Comparison of ENCODE assay signal across 8 cellular contexts in the genomic region with DNA sequence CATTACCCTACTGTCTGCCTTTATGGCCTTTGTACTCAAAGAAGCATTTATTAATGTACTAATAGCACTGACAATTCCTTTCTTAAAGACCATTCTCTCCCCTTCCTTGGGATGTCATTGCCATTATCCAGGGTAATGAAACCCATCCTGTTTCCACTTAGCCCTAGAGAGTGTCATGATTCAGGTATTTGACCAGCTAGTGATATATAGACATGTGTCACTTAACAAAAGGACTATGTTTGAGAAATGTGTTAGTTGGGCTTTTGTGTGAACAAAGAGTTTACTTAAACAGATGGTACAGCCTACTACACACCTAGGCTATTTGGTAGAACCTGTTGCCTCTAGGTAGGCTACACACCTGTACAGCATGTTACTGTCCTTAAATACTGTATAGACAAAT. TPM values are rescaled to one million over a fixed set of nuclear protein-coding genes. Genes with fewer than 3 reads are reported as not detected.
A peak's percentile ranks its signal among the peaks of the same experiment; 100 is the strongest.
DNase-seq lines count a peak whose midpoint lies in the region; ATAC-seq, FAIRE-seq and TF ChIP-seq lines count a peak whose summit lies in the region.

No MANE protein-coding gene starts in this region.

- H3K27me3 ChIP-seq in bronchial epithelial cell (ENCODE audit: control insufficient read depth, insufficient read depth, low read length) = no peaks in the 10 kb centered on the region
- H3K27me3 ChIP-seq in effector memory CD4-positive, alpha-beta T cell (replicated peaks; ENCODE audit: control insufficient read depth, insufficient read depth, low read length, poor library complexity, severe bottlenecking) = no peaks in the 10 kb centered on the region

- H3K27me3 Mint-ChIP-seq in natural killer cell (ENCODE audit: low read depth in 2 of 2) = no peaks in the 10 kb centered on the region

- intact Hi-C loops in natural killer cell (cut with micrococcal nuclease) = no loop called here

- H3K36me3 Mint-ChIP-seq in natural killer cell = no peaks in the 10 kb centered on the region

- TF ChIP-seq CTCF in NB4 (IDR thresholded peaks at IDR 0.05; ENCODE audit: low read depth, low read length) (no peak), bronchial epithelial cell (IDR thresholded peaks at IDR 0.05; ENCODE audit: insufficient read depth, low read length, severe bottlenecking) (no peak), natural killer cell (IDR thresholded peaks at IDR 0.05) (no peak)

- ATAC-seq in natural killer cell (no peak), HG02610 (IDR thresholded peaks at IDR 0.05; ENCODE audit: unreplicated experiment) (no peak)

- H3K4me3 Mint-ChIP-seq in natural killer cell = peak overlapping the region; percentile 73

- peaks cover 29 to 31% of the 10 kb centered on the region in 2 donors for H3K4me1 Mint-ChIP-seq in natural killer cell

- DNase-seq in DMS53 (lab: John Stamatoyannopoulos, UW) (peak; percentile 73), NB4 (ENCODE audit: low read depth) (no peak), bronchial epithelial cell (ENCODE audit: low read depth) (peak; percentile 13), natural killer cell (no peak), COR-L47 (lab: John Stamatoyannopoulos, UW) (no peak), NCI-H446 treated with DMSO at 0.1 percent for 48 hours (lab: John Stamatoyannopoulos, UW) (no peak)
- DNase-seq in effector memory CD4-positive, alpha-beta T cell = no peak

- H3K27ac ChIP-seq in effector memory CD4-positive, alpha-beta T cell (ENCODE audit: insufficient read depth, low read length, poor library complexity, severe bottlenecking) = no peak overlapping the region

- TF ChIP-seq POLR2A in NB4 (IDR thresholded peaks at IDR 0.05; ENCODE audit: extremely low read depth, insufficient read length) = no peak

- peaks cover 8% of the 10 kb centered on the region for H3K36me3 ChIP-seq in bronchial epithelial cell (ENCODE audit: control insufficient read depth, insufficient read depth, low read length)
- peaks cover 8% of the 10 kb centered on the region for H3K36me3 ChIP-seq in effector memory CD4-positive, alpha-beta T cell (ENCODE audit: control insufficient read depth, insufficient read depth, low read length)

- no peaks in the 10 kb centered on the region for H3K9me3 ChIP-seq in effector memory CD4-positive, alpha-beta T cell (ENCODE audit: control insufficient read depth, low read length)

- H3K4me1 ChIP-seq in effector memory CD4-positive, alpha-beta T cell (ENCODE audit: control insufficient read depth, insufficient read depth, low read length, poor library complexity, severe bottlenecking) = peaks cover 13% of the 10 kb centered on the region

- no peak for FAIRE-seq in bronchial epithelial cell (lab: Jason Lieb, UNC)

- H3K4me3 ChIP-seq in NB4 (ENCODE audit: low read depth, low read length) (peak overlapping the region; percentile 51), bronchial epithelial cell (ENCODE audit: low read depth, low read length) (no peak overlapping the region)
- H3K4me3 ChIP-seq in effector memory CD4-positive, alpha-beta T cell (ENCODE audit: insufficient read depth, low read depth, low read length, poor library complexity, severe bottlenecking) = no peak overlapping the region

- peak overlapping the region; percentile 75 to 98 for H3K27ac Mint-ChIP-seq in natural killer cell

- H3K9me3 Mint-ChIP-seq in natural killer cell = no peaks in the 10 kb centered on the region

RNA-seq across cellular contexts. Expression of a gene that starts 2.0 kb away (rescaled TPM):
- total RNA-seq in bronchial epithelial cell (189 and 254 TPM in 2 replicates), natural killer cell (100 to 1,000 TPM; 101 to 141 (median 103) TPM)

RNA-seq across cellular contexts. Expression of a gene that starts 26.4 kb away (rescaled TPM):
- total RNA-seq in bronchial epithelial cell (44.8 and 52.9 TPM in 2 replicates), natural killer cell (10 to 100 TPM; 11.2 to 12.4 (median 12.1) TPM)

Comparison
In these comparisons a context has a peak if more than half of its experiments do, and no peak if none do; other contexts are left out.
1. DNase-seq: peak in DMS53 (single experiment) and bronchial epithelial cell (single experiment); none in NB4 (single experiment), natural killer cell (single experiment), effector memory CD4-positive, alpha-beta T cell (0 of 3), COR-L47 (single experiment) and NCI-H446 treated with DMSO at 0.1 percent for 48 hours (single experiment).